ENCODE assay signal across 1 cellular context in genomic region chr6:10741643-10742042, GRCh38. TPM values are rescaled to one million over a fixed set of nuclear protein-coding genes. Genes with fewer than 3 reads are reported as not detected.
"Had no signal": no experiment of that assay in that cellular context is flagged by ENCODE, and none has a peak within 500 bp of the region (broad histone marks: within the 10 kb centered on the region; RNA-seq: fewer than 3 reads in every experiment).

No MANE protein-coding gene starts in this region.

RNA-seq across cellular contexts. Expression of gene C6orf52, which starts 47.2 kb away (rescaled TPM):
- total RNA-seq: LHCN-M2 had no signal
